ENCODE assay signal across 15 cellular contexts in genomic region chr6:150689900-150690590, GRCh38.
DNase-seq lines count a peak whose midpoint lies in the region; ATAC-seq lines count a peak whose summit lies in the region.
"Had no signal": no experiment of that assay in that cellular context is flagged by ENCODE, and none has a peak within 500 bp of the region (broad histone marks: within the 10 kb centered on the region; RNA-seq: fewer than 3 reads in every experiment).

No MANE protein-coding gene starts in this region.

- ATAC-seq in GM18907 (IDR thresholded peaks at IDR 0.05; ENCODE audit: unreplicated experiment) (peak; percentile 48), GM21786 (IDR thresholded peaks at IDR 0.05; ENCODE audit: unreplicated experiment) (peak; percentile 52), HG03575 (IDR thresholded peaks at IDR 0.05; ENCODE audit: extremely low read depth, insufficient number of reproducible peaks, low FRiP score, unreplicated experiment) (peak; percentile 35), left cardiac atrium (no peak)
- ATAC-seq: lower lobe of right lung; stimulated activated naive CD8-positive, alpha-beta T cell treated with anti-CD3 and anti-CD28 coated beads, Interleukin-15, Interleukin-2, amounts not matched to agents 100 U/mL and 50 U/mL, for 24 hours had no signal

- WGBS in neuronal stem cell (ENCODE audit: extremely low coverage in 2 of 2, insufficient read length in 2 of 2, insufficient replicate concordance in 1 of 2), 2 donors: no CpG with 5 or more reads among the region's 5 CpGs

- H3K27me3 ChIP-seq in neuronal stem cell (ENCODE audit: control insufficient read depth in 3 of 3, insufficient read depth in 3 of 3, low read depth in 1 of 3, low read length in 3 of 3): no peaks in the 10 kb centered on the region
- H3K27me3 ChIP-seq: right lobe of liver had no signal

- peak overlapping the region; percentile 42 for H3K18ac ChIP-seq in neuronal stem cell (ENCODE audit: low read length)

- H3K9ac ChIP-seq in neuronal stem cell (ENCODE audit: low read depth, low read length, poor library complexity): no peak overlapping the region

- no peak overlapping the region for H3K4me3 ChIP-seq in neuronal stem cell (ENCODE audit: low read length in 2 of 2)
- H3K4me3 ChIP-seq: lower lobe of right lung, right lobe of liver had no signal

- H2BK15ac ChIP-seq in neuronal stem cell (ENCODE audit: low read length): no peak overlapping the region

- peak overlapping the region; percentile 21 for H3K27ac ChIP-seq in neuronal stem cell (replicated peaks; ENCODE audit: low read length)
- H3K27ac ChIP-seq: lower lobe of right lung, right lobe of liver had no signal

- no peak overlapping the region for H3K14ac ChIP-seq in neuronal stem cell (ENCODE audit: low read length)

- H2AK5ac ChIP-seq in neuronal stem cell (ENCODE audit: low read depth, low read length): no peak overlapping the region

- no peak overlapping the region for H3K4me2 ChIP-seq in neuronal stem cell (ENCODE audit: insufficient read depth, low read length, poor library complexity, severe bottlenecking)

- H3K4ac ChIP-seq in neuronal stem cell (ENCODE audit: low read length): no peak overlapping the region

- H2BK5ac ChIP-seq in neuronal stem cell (ENCODE audit: low read length): no peak overlapping the region

- no peaks in the 10 kb centered on the region for H3K9me3 ChIP-seq in neuronal stem cell (replicated peaks in 1 of 2; ENCODE audit: control insufficient read depth in 2 of 2, insufficient read depth in 1 of 2, low read depth in 1 of 2, low read length in 2 of 2)
- H3K9me3 ChIP-seq: lower lobe of right lung, right lobe of liver had no signal

- no peak overlapping the region for H4K8ac ChIP-seq in neuronal stem cell (ENCODE audit: low read depth, low read length)

- no peak overlapping the region for H2BK120ac ChIP-seq in neuronal stem cell (ENCODE audit: low read depth, low read length)

- H3K4me1 ChIP-seq in neuronal stem cell (ENCODE audit: control insufficient read depth in 2 of 2, insufficient read depth in 1 of 2, low read depth in 1 of 2, low read length in 2 of 2): peaks cover 7 to 8% of the 10 kb centered on the region in 2 donors
- H3K4me1 ChIP-seq: right lobe of liver had no signal

- H4K91ac ChIP-seq in neuronal stem cell (ENCODE audit: low read depth, low read length, poor library complexity): no peak overlapping the region

- intact Hi-C loops in left cardiac atrium (cut with DNase I): no loop called here

- no peaks in the 10 kb centered on the region for H3K36me3 ChIP-seq in neuronal stem cell (replicated peaks in 1 of 2; ENCODE audit: control insufficient read depth in 2 of 2, insufficient read depth in 2 of 2, low read length in 2 of 2)
- H3K36me3 ChIP-seq: lower lobe of right lung, right lobe of liver had no signal

- H3K79me1 ChIP-seq in neuronal stem cell (ENCODE audit: low read depth, low read length): peaks cover 2% of the 10 kb centered on the region

- no peak overlapping the region for H2BK12ac ChIP-seq in neuronal stem cell (ENCODE audit: low read length)

- no peak overlapping the region for H3K23ac ChIP-seq in neuronal stem cell (ENCODE audit: low read depth, low read length, poor library complexity)

- no peak overlapping the region for H2AFZ ChIP-seq in neuronal stem cell (ENCODE audit: low read length)

- DNase-seq in neuronal stem cell (ENCODE audit: low spot score) (no peak), left cardiac atrium (no peak), cortex of kidney (lab: John Stamatoyannopoulos, UW) (no peak), retina (no peak), NCI-H2171 (lab: John Stamatoyannopoulos, UW) (no peak)
- DNase-seq: activated CD4-positive, alpha-beta T cell treated with anti-CD3 and anti-CD28 coated beads, Interleukin-2, amount 50 U/mL, for 48 hours; amygdala; C1 segment of cervical spinal cord; hypothalamus; lower lobe of right lung; right lobe of liver; stimulated activated naive CD8-positive, alpha-beta T cell treated with anti-CD3 and anti-CD28 coated beads, Interleukin-15, Interleukin-2, amounts not matched to agents 100 U/mL and 50 U/mL, for 24 hours had no signal

Comparison
In these comparisons a context has a peak if more than half of its experiments do, and no peak if none do; other contexts are left out.
1. ATAC-seq: peak in GM18907 (single experiment), GM21786 (single experiment) and HG03575 (single experiment); none in left cardiac atrium (0 of 2).